In genomic region chr1:146448212-146448868, GRCh38 we compare ENCODE assay signal across 8 cellular contexts.
DNase-seq lines count a peak whose midpoint lies in the region; ATAC-seq and TF ChIP-seq lines count a peak whose summit lies in the region.
"Not testable (repeated sequence)": the region's sequence is repeated elsewhere in the genome, so short reads cannot be mapped to it uniquely, and the experiment has no call there.

No MANE protein-coding gene starts in this region.

- not testable (repeated sequence) for H3K36me3 ChIP-seq in heart right ventricle, upper lobe of right lung

- H3K36me3 Mint-ChIP-seq in activated T-cell treated with anti-CD3 and anti-CD28 coated beads, Interleukin-2, amount 50 U/mL, for 4 hours (ENCODE audit: insufficient read depth); brain; osteocyte (ENCODE audit: unreplicated experiment): not testable (repeated sequence)

- in situ Hi-C loops in GM13977 (cut with MboI; ENCODE audit: low pct_unique_long_range_greater_than_20kb, low sequenced_read_pairs, unreplicated experiment), result not testable (repeated sequence)

- not testable (repeated sequence) for H3K4me3 ChIP-seq in heart right ventricle, upper lobe of right lung

- not testable (repeated sequence) for H3K27ac Mint-ChIP-seq in brain; osteocyte (ENCODE audit: unreplicated experiment)

- TF ChIP-seq CTCF in GM13977 (IDR thresholded peaks at IDR 0.05; ENCODE audit: extremely low read depth, insufficient read depth, missing control alignments), result peak; percentile 20
- TF ChIP-seq CTCF in brain (conservative IDR thresholded peaks at IDR 0.05), result peak; percentile 39 to 56
- TF ChIP-seq CTCF in heart right ventricle (IDR thresholded peaks at IDR 0.05), result peak in 6 of 9 donors; percentile 32 to 49 (median 40)
- TF ChIP-seq CTCF in osteocyte (IDR thresholded peaks at IDR 0.05), result peak; percentile 54
- peak; percentile 37 for TF ChIP-seq CTCF in upper lobe of right lung (IDR thresholded peaks at IDR 0.05)

- not testable (repeated sequence) for H3K4me1 Mint-ChIP-seq in activated T-cell treated with anti-CD3 and anti-CD28 coated beads, Interleukin-2, amount 50 U/mL, for 4 hours (ENCODE audit: low read depth); brain; osteocyte (ENCODE audit: unreplicated experiment)

- peak in 1 of 2 donors; percentile 52 for ATAC-seq in activated T-cell treated with anti-CD3 and anti-CD28 coated beads, Interleukin-2, amount 50 U/mL, for 4 hours
- peak in 1 of 8 donors; percentile 49 for ATAC-seq in heart right ventricle
- ATAC-seq in upper lobe of right lung, result peak; percentile 28

- not testable (repeated sequence) for H3K27ac ChIP-seq in heart right ventricle, upper lobe of right lung

- H3K27me3 ChIP-seq in heart right ventricle, upper lobe of right lung: not testable (repeated sequence)

- DNase-seq in GM13977 (ENCODE audit: low spot score); osteocyte (ENCODE audit: extremely low spot score, unreplicated experiment): not testable (repeated sequence)
- DNase-seq in activated CD4-positive, CD25-positive, alpha-beta regulatory T cell treated with anti-CD3 and anti-CD28 coated beads, Interleukin-2, amount 50 U/mL, for 16 hours (ENCODE audit: low read depth, low spot score), result peak; percentile 26
- DNase-seq in activated T-cell treated with anti-CD3 and anti-CD28 coated beads, Interleukin-2, amount 50 U/mL, for 4 hours, result peak; percentile 52
- peak; percentile 32 to 36 for DNase-seq in heart right ventricle
- DNase-seq in stimulated activated CD4-positive, alpha-beta T cell treated with anti-CD3 and anti-CD28 coated beads, TNF-alpha, amount 100 ng/mL, for 1 hour (ENCODE audit: low read depth in 3 of 3, low spot score in 1 of 3), result peak; percentile 28 to 33 (median 28)
- DNase-seq in upper lobe of right lung, result peak; percentile 70

- WGBS in heart right ventricle, 2 donors, result 16 to 20% methylated on average over 3 to 4 of the region's 4 CpGs

- not testable (repeated sequence) for H3K9me3 ChIP-seq in heart right ventricle, upper lobe of right lung

- H3K9me3 Mint-ChIP-seq in activated T-cell treated with anti-CD3 and anti-CD28 coated beads, Interleukin-2, amount 50 U/mL, for 4 hours; brain; osteocyte (ENCODE audit: unreplicated experiment): not testable (repeated sequence)

- H3K27me3 Mint-ChIP-seq in activated T-cell treated with anti-CD3 and anti-CD28 coated beads, Interleukin-2, amount 50 U/mL, for 4 hours (ENCODE audit: low read depth); brain; osteocyte (ENCODE audit: unreplicated experiment): not testable (repeated sequence)

- not testable (repeated sequence) for H3K4me3 Mint-ChIP-seq in activated T-cell treated with anti-CD3 and anti-CD28 coated beads, Interleukin-2, amount 50 U/mL, for 4 hours; brain; osteocyte (ENCODE audit: unreplicated experiment)

- not testable (repeated sequence) for H3K4me1 ChIP-seq in heart right ventricle, upper lobe of right lung

- intact Hi-C loops in heart right ventricle (cut with DNase I); upper lobe of right lung (cut with DNase I): not testable (repeated sequence)
